In genomic region chr12:53006810-53007742, GRCh38 we compare ENCODE assay signal across 1 cellular context.
A peak's percentile ranks its signal among the peaks of the same experiment; 100 is the strongest.
TF ChIP-seq lines count a peak whose summit lies in the region.

No MANE protein-coding gene starts in this region.

TF ChIP-seq in K562, 482 proteins besides CTCF, POLR2A, EP300 and RAD21 (continues in another document):
- TF ChIP-seq NEUROD1 (IDR thresholded peaks at IDR 0.05; ENCODE audit: borderline replicate concordance, low read depth, low read length, partially characterized antibody): no peak
- TF ChIP-seq MLLT1 (IDR thresholded peaks at IDR 0.05): 0 out of 4 replicates have a peak, but pooled peaks of 1 of the 2 experiments have one; percentile 10
- TF ChIP-seq SRSF3 (IDR thresholded peaks at IDR 0.05; ENCODE audit: insufficient read depth, low read length): peak; percentile 93; the same call in 1 of the 2 replicates
- no peak for TF ChIP-seq ELF4 (CRISPR knock-in tag; IDR thresholded peaks at IDR 0.05)
- no peak for TF ChIP-seq ZNF444 (CRISPR knock-in tag; IDR thresholded peaks at IDR 0.05)
- 0 out of 2 replicates have a peak, but pooled peaks have one; percentile 1 for TF ChIP-seq SMARCA5 (IDR thresholded peaks at IDR 0.05)
- peak; percentile 34 for TF ChIP-seq EGR1 (conservative IDR thresholded peaks at IDR 0.05)
- TF ChIP-seq, protein P1, sequence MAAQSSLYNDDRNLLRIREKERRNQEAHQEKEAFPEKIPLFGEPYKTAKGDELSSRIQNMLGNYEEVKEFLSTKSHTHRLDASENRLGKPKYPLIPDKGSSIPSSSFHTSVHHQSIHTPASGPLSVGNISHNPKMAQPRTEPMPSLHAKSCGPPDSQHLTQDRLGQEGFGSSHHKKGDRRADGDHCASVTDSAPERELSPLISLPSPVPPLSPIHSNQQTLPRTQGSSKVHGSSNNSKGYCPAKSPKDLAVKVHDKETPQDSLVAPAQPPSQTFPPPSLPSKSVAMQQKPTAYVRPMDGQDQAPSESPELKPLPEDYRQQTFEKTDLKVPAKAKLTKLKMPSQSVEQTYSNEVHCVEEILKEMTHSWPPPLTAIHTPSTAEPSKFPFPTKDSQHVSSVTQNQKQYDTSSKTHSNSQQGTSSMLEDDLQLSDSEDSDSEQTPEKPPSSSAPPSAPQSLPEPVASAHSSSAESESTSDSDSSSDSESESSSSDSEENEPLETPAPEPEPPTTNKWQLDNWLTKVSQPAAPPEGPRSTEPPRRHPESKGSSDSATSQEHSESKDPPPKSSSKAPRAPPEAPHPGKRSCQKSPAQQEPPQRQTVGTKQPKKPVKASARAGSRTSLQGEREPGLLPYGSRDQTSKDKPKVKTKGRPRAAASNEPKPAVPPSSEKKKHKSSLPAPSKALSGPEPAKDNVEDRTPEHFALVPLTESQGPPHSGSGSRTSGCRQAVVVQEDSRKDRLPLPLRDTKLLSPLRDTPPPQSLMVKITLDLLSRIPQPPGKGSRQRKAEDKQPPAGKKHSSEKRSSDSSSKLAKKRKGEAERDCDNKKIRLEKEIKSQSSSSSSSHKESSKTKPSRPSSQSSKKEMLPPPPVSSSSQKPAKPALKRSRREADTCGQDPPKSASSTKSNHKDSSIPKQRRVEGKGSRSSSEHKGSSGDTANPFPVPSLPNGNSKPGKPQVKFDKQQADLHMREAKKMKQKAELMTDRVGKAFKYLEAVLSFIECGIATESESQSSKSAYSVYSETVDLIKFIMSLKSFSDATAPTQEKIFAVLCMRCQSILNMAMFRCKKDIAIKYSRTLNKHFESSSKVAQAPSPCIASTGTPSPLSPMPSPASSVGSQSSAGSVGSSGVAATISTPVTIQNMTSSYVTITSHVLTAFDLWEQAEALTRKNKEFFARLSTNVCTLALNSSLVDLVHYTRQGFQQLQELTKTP (IDR thresholded peaks at IDR 0.05; ENCODE audit: low read depth in 1 of 2, partially characterized antibody in 2 of 2): peak; percentile 2 to 9
- TF ChIP-seq BACH1 (tag; IDR thresholded peaks at IDR 0.05): peak; percentile 28; the same call in 1 of the 2 replicates
- peak; percentile 86 for TF ChIP-seq EP400 (IDR thresholded peaks at IDR 0.05)
- TF ChIP-seq RUNX1 (IDR thresholded peaks at IDR 0.05; ENCODE audit: low read depth): no peak
- TF ChIP-seq GTF2A2 (tag; IDR thresholded peaks at IDR 0.05): no peak
- TF ChIP-seq MCM2 (IDR thresholded peaks at IDR 0.05; ENCODE audit: low read depth): no peak
- TF ChIP-seq, protein P2, sequence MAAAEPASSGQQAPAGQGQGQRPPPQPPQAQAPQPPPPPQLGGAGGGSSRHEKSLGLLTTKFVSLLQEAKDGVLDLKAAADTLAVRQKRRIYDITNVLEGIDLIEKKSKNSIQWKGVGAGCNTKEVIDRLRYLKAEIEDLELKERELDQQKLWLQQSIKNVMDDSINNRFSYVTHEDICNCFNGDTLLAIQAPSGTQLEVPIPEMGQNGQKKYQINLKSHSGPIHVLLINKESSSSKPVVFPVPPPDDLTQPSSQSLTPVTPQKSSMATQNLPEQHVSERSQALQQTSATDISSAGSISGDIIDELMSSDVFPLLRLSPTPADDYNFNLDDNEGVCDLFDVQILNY (CRISPR knock-in tag; IDR thresholded peaks at IDR 0.05): peak; percentile 26; the same call in 1 of the 2 replicates
- TF ChIP-seq NBN (IDR thresholded peaks at IDR 0.05; ENCODE audit: low read depth): 0 out of 2 replicates have a peak, but pooled peaks have one; percentile 17
- TF ChIP-seq ZNF561 (CRISPR knock-in tag; conservative IDR thresholded peaks at IDR 0.05): no peak
- TF ChIP-seq SMARCE1 (IDR thresholded peaks at IDR 0.05): 0 out of 2 replicates have a peak, but pooled peaks have one; percentile 5
- TF ChIP-seq KLF16 (IDR thresholded peaks at IDR 0.05): no peak
- TF ChIP-seq, protein P3, sequence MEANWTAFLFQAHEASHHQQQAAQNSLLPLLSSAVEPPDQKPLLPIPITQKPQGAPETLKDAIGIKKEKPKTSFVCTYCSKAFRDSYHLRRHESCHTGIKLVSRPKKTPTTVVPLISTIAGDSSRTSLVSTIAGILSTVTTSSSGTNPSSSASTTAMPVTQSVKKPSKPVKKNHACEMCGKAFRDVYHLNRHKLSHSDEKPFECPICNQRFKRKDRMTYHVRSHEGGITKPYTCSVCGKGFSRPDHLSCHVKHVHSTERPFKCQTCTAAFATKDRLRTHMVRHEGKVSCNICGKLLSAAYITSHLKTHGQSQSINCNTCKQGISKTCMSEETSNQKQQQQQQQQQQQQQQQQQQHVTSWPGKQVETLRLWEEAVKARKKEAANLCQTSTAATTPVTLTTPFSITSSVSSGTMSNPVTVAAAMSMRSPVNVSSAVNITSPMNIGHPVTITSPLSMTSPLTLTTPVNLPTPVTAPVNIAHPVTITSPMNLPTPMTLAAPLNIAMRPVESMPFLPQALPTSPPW (CRISPR knock-in tag; IDR thresholded peaks at IDR 0.05): peak; percentile 60
- TF ChIP-seq KDM2B (CRISPR knock-in tag; IDR thresholded peaks at IDR 0.05): peak; percentile 86; the same call in 1 of the 2 replicates
- 0 out of 2 replicates have a peak, but pooled peaks have one; percentile 54 for TF ChIP-seq FOXP4 (CRISPR knock-in tag; IDR thresholded peaks at IDR 0.05; ENCODE audit: borderline replicate concordance)
- no peak for TF ChIP-seq ZKSCAN8 (CRISPR knock-in tag; IDR thresholded peaks at IDR 0.05)
- TF ChIP-seq, protein P4, sequence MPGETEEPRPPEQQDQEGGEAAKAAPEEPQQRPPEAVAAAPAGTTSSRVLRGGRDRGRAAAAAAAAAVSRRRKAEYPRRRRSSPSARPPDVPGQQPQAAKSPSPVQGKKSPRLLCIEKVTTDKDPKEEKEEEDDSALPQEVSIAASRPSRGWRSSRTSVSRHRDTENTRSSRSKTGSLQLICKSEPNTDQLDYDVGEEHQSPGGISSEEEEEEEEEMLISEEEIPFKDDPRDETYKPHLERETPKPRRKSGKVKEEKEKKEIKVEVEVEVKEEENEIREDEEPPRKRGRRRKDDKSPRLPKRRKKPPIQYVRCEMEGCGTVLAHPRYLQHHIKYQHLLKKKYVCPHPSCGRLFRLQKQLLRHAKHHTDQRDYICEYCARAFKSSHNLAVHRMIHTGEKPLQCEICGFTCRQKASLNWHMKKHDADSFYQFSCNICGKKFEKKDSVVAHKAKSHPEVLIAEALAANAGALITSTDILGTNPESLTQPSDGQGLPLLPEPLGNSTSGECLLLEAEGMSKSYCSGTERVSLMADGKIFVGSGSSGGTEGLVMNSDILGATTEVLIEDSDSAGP (CRISPR knock-in tag; IDR thresholded peaks at IDR 0.05): no peak
- TF ChIP-seq CBFB (CRISPR knock-in tag; IDR thresholded peaks at IDR 0.05): no peak
- no peak for TF ChIP-seq HCFC1 (IDR thresholded peaks at IDR 0.05; ENCODE audit: low read depth, low read length)
- no peak for TF ChIP-seq ELF2 (CRISPR knock-in tag; IDR thresholded peaks at IDR 0.05)
- peak; percentile 52; the same call in 1 of the 2 replicates for TF ChIP-seq ATF1 (CRISPR knock-in tag; IDR thresholded peaks at IDR 0.05)
- TF ChIP-seq ATF1 (tag; IDR thresholded peaks at IDR 0.05): no peak
- no peak for TF ChIP-seq RBM39 (optimal IDR thresholded peaks at IDR 0.05; ENCODE audit: low read depth, low read length)
- TF ChIP-seq CREB1 (IDR thresholded peaks at IDR 0.05): peak; percentile 71; the same call in 1 of the 2 replicates
- no peak for TF ChIP-seq CREB1 (CRISPR knock-in tag; IDR thresholded peaks at IDR 0.05)
- TF ChIP-seq, protein P5, sequence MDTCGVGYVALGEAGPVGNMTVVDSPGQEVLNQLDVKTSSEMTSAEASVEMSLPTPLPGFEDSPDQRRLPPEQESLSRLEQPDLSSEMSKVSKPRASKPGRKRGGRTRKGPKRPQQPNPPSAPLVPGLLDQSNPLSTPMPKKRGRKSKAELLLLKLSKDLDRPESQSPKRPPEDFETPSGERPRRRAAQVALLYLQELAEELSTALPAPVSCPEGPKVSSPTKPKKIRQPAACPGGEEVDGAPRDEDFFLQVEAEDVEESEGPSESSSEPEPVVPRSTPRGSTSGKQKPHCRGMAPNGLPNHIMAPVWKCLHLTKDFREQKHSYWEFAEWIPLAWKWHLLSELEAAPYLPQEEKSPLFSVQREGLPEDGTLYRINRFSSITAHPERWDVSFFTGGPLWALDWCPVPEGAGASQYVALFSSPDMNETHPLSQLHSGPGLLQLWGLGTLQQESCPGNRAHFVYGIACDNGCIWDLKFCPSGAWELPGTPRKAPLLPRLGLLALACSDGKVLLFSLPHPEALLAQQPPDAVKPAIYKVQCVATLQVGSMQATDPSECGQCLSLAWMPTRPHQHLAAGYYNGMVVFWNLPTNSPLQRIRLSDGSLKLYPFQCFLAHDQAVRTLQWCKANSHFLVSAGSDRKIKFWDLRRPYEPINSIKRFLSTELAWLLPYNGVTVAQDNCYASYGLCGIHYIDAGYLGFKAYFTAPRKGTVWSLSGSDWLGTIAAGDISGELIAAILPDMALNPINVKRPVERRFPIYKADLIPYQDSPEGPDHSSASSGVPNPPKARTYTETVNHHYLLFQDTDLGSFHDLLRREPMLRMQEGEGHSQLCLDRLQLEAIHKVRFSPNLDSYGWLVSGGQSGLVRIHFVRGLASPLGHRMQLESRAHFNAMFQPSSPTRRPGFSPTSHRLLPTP (IDR thresholded peaks at IDR 0.05; ENCODE audit: borderline replicate concordance, extremely low read depth, insufficient read length): no peak
- no peak for TF ChIP-seq ZHX1 (conservative IDR thresholded peaks at IDR 0.05; ENCODE audit: low read length)
